In genomic region chr10:131644287-131644686, GRCh38 we compare ENCODE assay signal across 1 cellular context.
TF ChIP-seq lines count a peak whose summit lies in the region.

No MANE protein-coding gene starts in this region.

TF ChIP-seq in WTC11, 78 proteins besides CTCF, POLR2A, EP300 and RAD21 (continued from another document):
- TF ChIP-seq PRDM15 (CRISPR knock-in tag; IDR thresholded peaks at IDR 0.05), result no peak
- TF ChIP-seq MYBL2 (CRISPR knock-in tag; IDR thresholded peaks at IDR 0.05), result no peak
- TF ChIP-seq, protein P1, sequence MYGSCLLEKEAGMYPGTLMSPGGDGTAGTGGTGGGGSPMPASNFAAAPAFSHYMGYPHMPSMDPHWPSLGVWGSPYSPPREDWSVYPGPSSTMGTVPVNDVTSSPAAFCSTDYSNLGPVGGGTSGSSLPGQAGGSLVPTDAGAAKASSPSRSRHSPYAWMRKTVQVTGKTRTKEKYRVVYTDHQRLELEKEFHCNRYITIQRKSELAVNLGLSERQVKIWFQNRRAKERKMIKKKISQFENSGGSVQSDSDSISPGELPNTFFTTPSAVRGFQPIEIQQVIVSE (CRISPR knock-in tag; IDR thresholded peaks at IDR 0.05; ENCODE audit: borderline replicate concordance), result no peak
- no peak for TF ChIP-seq NR1H2 (CRISPR knock-in tag; IDR thresholded peaks at IDR 0.05)
- TF ChIP-seq ZNF281 (CRISPR knock-in tag; IDR thresholded peaks at IDR 0.05), result no peak
- TF ChIP-seq ZNF671 (CRISPR knock-in tag; IDR thresholded peaks at IDR 0.05), result no peak
- TF ChIP-seq ZMAT4 (CRISPR knock-in tag; IDR thresholded peaks at IDR 0.05), result no peak
